8 cellular contexts compared by ENCODE assay signal in the genomic region with DNA sequence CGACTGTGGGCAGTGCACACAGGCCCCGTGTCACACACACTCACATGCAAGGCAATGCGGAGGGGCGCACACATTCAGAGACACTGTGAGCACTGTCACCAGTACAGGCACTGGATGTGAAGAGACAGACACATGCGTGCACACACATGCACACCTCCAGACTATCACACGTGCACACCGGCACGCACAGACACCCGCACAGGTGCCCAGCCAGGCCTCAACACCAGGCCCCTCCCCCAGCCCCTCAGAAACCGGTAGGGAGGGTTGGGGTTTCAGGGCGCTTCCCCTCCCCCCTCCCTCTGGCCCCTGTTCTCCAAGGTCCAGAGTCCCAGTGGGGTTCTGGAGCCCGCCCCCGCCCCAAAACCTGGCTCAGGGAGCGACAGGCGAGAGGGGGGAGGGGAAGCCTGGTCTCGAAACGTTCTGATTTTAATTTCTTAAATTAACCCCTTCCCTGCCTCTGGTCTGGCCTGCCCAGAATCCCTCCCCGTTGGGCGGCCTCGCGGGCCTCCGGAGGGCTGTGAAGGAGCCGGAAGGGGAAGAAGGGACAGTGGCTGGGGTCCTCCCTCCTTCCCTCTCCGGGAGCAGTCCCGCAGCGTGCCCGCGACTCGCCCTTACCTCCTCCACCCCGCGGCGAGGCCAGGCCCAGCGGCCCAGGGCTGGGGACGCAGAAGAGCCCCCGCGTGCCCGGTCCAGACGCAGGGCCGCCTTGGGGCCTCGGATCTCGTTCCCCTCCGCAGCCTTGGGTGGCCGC. TPM values are rescaled to one million over a fixed set of nuclear protein-coding genes. Genes with fewer than 3 reads are reported as not detected.
DNase-seq lines count a peak whose midpoint lies in the region; ATAC-seq and TF ChIP-seq lines count a peak whose summit lies in the region.

No MANE protein-coding gene starts in this region.

- no peaks in the 10 kb centered on the region for H3K9me3 Mint-ChIP-seq in CD8-positive, alpha-beta memory T cell

- POLR2A ChIA-PET in CD8-positive, alpha-beta memory T cell (lab: Charles Lee): interaction anchor here (0.7 to 1.6 kb wide), 6 partner anchors 9 to 212 kb away, joined by 3 to 6 read pairs (median 4); a partner anchor contains a TSS

- peak; percentile 20 for ATAC-seq in GM19455 (IDR thresholded peaks at IDR 0.05; ENCODE audit: unreplicated experiment)

- no peaks in the 10 kb centered on the region for H3K36me3 ChIP-seq in CD8-positive, alpha-beta memory T cell (ENCODE audit: insufficient read depth, low read length)

- CTCF ChIA-PET in CD8-positive, alpha-beta memory T cell (lab: Charles Lee): interaction anchor here (0.8 to 0.9 kb wide), 2 partner anchors 9 to 49 kb away, joined by 3 read pairs; a partner anchor contains a TSS

- no peaks in the 10 kb centered on the region for H3K27me3 ChIP-seq in CD8-positive, alpha-beta memory T cell (ENCODE audit: insufficient read depth, low read length, poor library complexity, severe bottlenecking)
- no peaks in the 10 kb centered on the region for H3K27me3 ChIP-seq in HL-60 (ENCODE audit: insufficient read depth, poor library complexity, severe bottlenecking)

- peak in 1 of 5 donors; percentile 13 for DNase-seq in CD8-positive, alpha-beta memory T cell
- DNase-seq in HL-60 (ENCODE audit: low read depth in 1 of 2, low spot score in 1 of 2) (peak; percentile 40 to 46), germinal center (ENCODE audit: low spot score) (peak; percentile 15), retinal pigment epithelial cell (ENCODE audit: low read depth) (no peak), NCI-H2196 (lab: John Stamatoyannopoulos, UW; ENCODE audit: unreplicated experiment) (no peak), foreskin melanocyte (no peak)
- peak; percentile 75 for DNase-seq in activated CD8-positive, alpha-beta memory T cell treated with anti-CD3 and anti-CD28 coated beads for 24 hours

- peaks cover 18% of the 10 kb centered on the region for H3K4me1 ChIP-seq in CD8-positive, alpha-beta memory T cell (ENCODE audit: insufficient read depth, low read length)

- peaks cover 0 to 2% (median 1%) of the 10 kb centered on the region in 3 donors for H3K36me3 Mint-ChIP-seq in CD8-positive, alpha-beta memory T cell

- peak overlapping the region; percentile 77 to 94 (median 87) for H3K4me3 Mint-ChIP-seq in CD8-positive, alpha-beta memory T cell

- peak overlapping the region; percentile 39 for H3K27ac ChIP-seq in CD8-positive, alpha-beta memory T cell (ENCODE audit: low read depth, low read length)
- peak overlapping the region; percentile 88 for H3K27ac ChIP-seq in HL-60 (replicated peaks)

- H3K27ac Mint-ChIP-seq in CD8-positive, alpha-beta memory T cell: peak overlapping the region in 7 of 8 donors; percentile 55 to 83 (median 71)

- TF ChIP-seq CTCF in HL-60 (IDR thresholded peaks at IDR 0.05; ENCODE audit: insufficient read depth, low read length) (no peak), retinal pigment epithelial cell (conservative IDR thresholded peaks at IDR 0.05; ENCODE audit: low read depth, low read length) (no peak)

- no peaks in the 10 kb centered on the region for H3K9me3 ChIP-seq in CD8-positive, alpha-beta memory T cell (ENCODE audit: low read length)

- H3K4me3 ChIP-seq in CD8-positive, alpha-beta memory T cell (ENCODE audit: low read length): peak overlapping the region; percentile 70
- H3K4me3 ChIP-seq in HL-60 (replicated peaks; ENCODE audit: insufficient read depth, low read length) (peak overlapping the region; percentile 77), retinal pigment epithelial cell (ENCODE audit: low read length) (peak overlapping the region; percentile 60)

- H3K4me1 Mint-ChIP-seq in CD8-positive, alpha-beta memory T cell: peaks cover 17 to 29% (median 28%) of the 10 kb centered on the region in 3 donors

- H3K27me3 Mint-ChIP-seq in CD8-positive, alpha-beta memory T cell: peaks cover 3 to 7% of the 10 kb centered on the region in 2 donors

RNA-seq across cellular contexts. Expression of a gene that starts 0.6 kb away (rescaled TPM):
- total RNA-seq in CD8-positive, alpha-beta memory T cell: 10 to 100 TPM; 25.3 to 25.6 TPM
- polyA plus RNA-seq in CD8-positive, alpha-beta memory T cell: 2.4 TPM

RNA-seq across cellular contexts. Expression of a gene that starts 9.6 kb away (rescaled TPM):
- under 1 TPM; 0.31 to 0.55 TPM for total RNA-seq in CD8-positive, alpha-beta memory T cell
- not detected for polyA plus RNA-seq in CD8-positive, alpha-beta memory T cell

RNA-seq across cellular contexts. Expression of a gene that starts 49.6 kb away (rescaled TPM):
- total RNA-seq in CD8-positive, alpha-beta memory T cell: 100 to 1,000 TPM; 750 to 758 TPM
- polyA plus RNA-seq in CD8-positive, alpha-beta memory T cell: 263 TPM

RNA-seq across cellular contexts. Expression of a gene that starts 50.7 kb away (rescaled TPM):
- total RNA-seq in CD8-positive, alpha-beta memory T cell: 10 to 100 TPM; 21.1 to 24.9 TPM
- polyA plus RNA-seq in CD8-positive, alpha-beta memory T cell: 27.2 TPM

Comparison
In these comparisons a context has a peak if more than half of its experiments do, and no peak if none do; other contexts are left out.
1. DNase-seq: peak in HL-60 (2 of 2), activated CD8-positive, alpha-beta memory T cell treated with anti-CD3 and anti-CD28 coated beads for 24 hours (single experiment) and germinal center (single experiment); none in retinal pigment epithelial cell (single experiment), NCI-H2196 (single experiment) and foreskin melanocyte (single experiment).
2. Peak in every context shown above with its lines, with median percentiles within 50 percentile points of each other: H3K4me3 ChIP-seq.